Comparison of ENCODE assay signal across 26 cellular contexts in genomic region chr5:175813943-175814630, GRCh38. TPM values are rescaled to one million over a fixed set of nuclear protein-coding genes. Genes with fewer than 3 reads are reported as not detected.
DNase-seq lines count a peak whose midpoint lies in the region; ATAC-seq and TF ChIP-seq lines count a peak whose summit lies in the region.
"Had no signal": no experiment of that assay in that cellular context is flagged by ENCODE, and none has a peak within 500 bp of the region (broad histone marks: within the 10 kb centered on the region; RNA-seq: fewer than 3 reads in every experiment).

No MANE protein-coding gene starts in this region.

- H3K27ac ChIP-seq in breast epithelium (no peak overlapping the region), SJSA1 (peak overlapping the region; percentile 36)
- H3K27ac ChIP-seq: prostate gland, sigmoid colon had no signal

- DNase-seq in MCF 10A (ENCODE audit: unreplicated experiment) (peak; percentile 61), breast epithelium (ENCODE audit: low spot score in 2 of 2) (no peak), SJSA1 (ENCODE audit: low read depth in 1 of 2, low spot score in 2 of 2) (no peak), epithelial cell of esophagus (ENCODE audit: low read depth) (peak; percentile 9), NAMALWA (ENCODE audit: low spot score) (no peak), T-helper 17 cell (no peak), HT-29 (ENCODE audit: low spot score) (no peak)
- DNase-seq in central memory CD4-positive, alpha-beta T cell, result no peak
- DNase-seq: activated CD4-positive, alpha-beta T cell treated with anti-CD3 and anti-CD28 coated beads, Interleukin-2, amount 50 U/mL, for 48 hours; activated naive CD8-positive, alpha-beta T cell treated with anti-CD3 and anti-CD28 coated beads, Interleukin-2, amount 50 U/mL, for 24 hours; activated T-cell treated with anti-CD3 and anti-CD28 coated beads, Interleukin-2, amount 50 U/mL, for 72 hours; cerebellar nuclear complex; left cardiac atrium; mucosa of descending colon; natural killer cell; NCI-H1436; NCI-H2081 treated with DMSO at 0.1 percent for 48 hours; sigmoid colon; stimulated activated CD4-positive, alpha-beta T cell treated with anti-CD3 and anti-CD28 coated beads, Interleukin-4, amount 100 ng/mL, for 4 hours had no signal

- TF ChIP-seq CTCF in MCF 10A (IDR thresholded peaks at IDR 0.05; ENCODE audit: unreplicated experiment) (no peak), breast epithelium (IDR thresholded peaks at IDR 0.05) (no peak), epithelial cell of esophagus (IDR thresholded peaks at IDR 0.05; ENCODE audit: insufficient read depth, low read depth, low read length, missing control alignments) (no peak)

- H3K4me3 ChIP-seq in breast epithelium, result no peak overlapping the region
- H3K4me3 ChIP-seq in SJSA1, result no peak overlapping the region
- no peak overlapping the region for H3K4me3 ChIP-seq in epithelial cell of esophagus (ENCODE audit: low read length)
- H3K4me3 ChIP-seq: mucosa of descending colon, prostate gland, sigmoid colon had no signal

- H3K27ac Mint-ChIP-seq in MCF 10A (ENCODE audit: low read depth, unreplicated experiment), result peak overlapping the region; percentile 81
- no peak overlapping the region for H3K27ac Mint-ChIP-seq in T-helper 17 cell
- H3K27ac Mint-ChIP-seq: activated naive CD8-positive, alpha-beta T cell treated with anti-CD3 and anti-CD28 coated beads, Interleukin-2, amount 50 U/mL, for 24 hours; activated T-cell treated with anti-CD3 and anti-CD28 coated beads, Interleukin-2, amount 50 U/mL, for 72 hours; natural killer cell; type B pancreatic cell had no signal

- no peaks in the 10 kb centered on the region for H3K4me1 ChIP-seq in breast epithelium
- H3K4me1 ChIP-seq in SJSA1 (replicated peaks), result peaks cover 42% of the 10 kb centered on the region
- H3K4me1 ChIP-seq: prostate gland, sigmoid colon had no signal

- H3K4me3 Mint-ChIP-seq in MCF 10A (ENCODE audit: unreplicated experiment) (peak overlapping the region; percentile 28), T-helper 17 cell (no peak overlapping the region)
- H3K4me3 Mint-ChIP-seq: activated naive CD8-positive, alpha-beta T cell treated with anti-CD3 and anti-CD28 coated beads, Interleukin-2, amount 50 U/mL, for 24 hours; activated T-cell treated with anti-CD3 and anti-CD28 coated beads, Interleukin-2, amount 50 U/mL, for 72 hours; CD14-positive monocyte; natural killer cell; type B pancreatic cell had no signal

- H3K9me3 ChIP-seq in breast epithelium, result no peaks in the 10 kb centered on the region
- no peaks in the 10 kb centered on the region for H3K9me3 ChIP-seq in SJSA1 (replicated peaks)
- no peaks in the 10 kb centered on the region for H3K9me3 ChIP-seq in T-helper 17 cell (ENCODE audit: control insufficient read depth, low read length, poor library complexity, severe bottlenecking)
- H3K9me3 ChIP-seq: mucosa of descending colon, prostate gland, sigmoid colon had no signal

- H3K27me3 Mint-ChIP-seq in MCF 10A (ENCODE audit: insufficient read depth, unreplicated experiment), result no peaks in the 10 kb centered on the region
- H3K27me3 Mint-ChIP-seq in T-helper 17 cell, result peaks cover 46% of the 10 kb centered on the region

- no peaks in the 10 kb centered on the region for H3K9me3 Mint-ChIP-seq in MCF 10A (ENCODE audit: unreplicated experiment)
- H3K9me3 Mint-ChIP-seq: activated naive CD8-positive, alpha-beta T cell treated with anti-CD3 and anti-CD28 coated beads, Interleukin-2, amount 50 U/mL, for 24 hours; activated T-cell treated with anti-CD3 and anti-CD28 coated beads, Interleukin-2, amount 50 U/mL, for 72 hours; CD14-positive monocyte; natural killer cell; type B pancreatic cell had no signal

- H3K4me1 Mint-ChIP-seq in MCF 10A (ENCODE audit: insufficient read depth, unreplicated experiment) (peaks cover 44% of the 10 kb centered on the region), T-helper 17 cell (peaks cover 2% of the 10 kb centered on the region)
- H3K4me1 Mint-ChIP-seq: activated naive CD8-positive, alpha-beta T cell treated with anti-CD3 and anti-CD28 coated beads, Interleukin-2, amount 50 U/mL, for 24 hours; CD14-positive monocyte; natural killer cell had no signal

- intact Hi-C loops in MCF 10A (cut with micrococcal nuclease), result loop anchor here (2.0 to 10.0 kb wide), 3 partner anchors 17 to 571 kb away; partner anchors contain the start of genes HIGD2A and NOP16
- intact Hi-C loops in breast epithelium (cut with DNase I; ENCODE audit: low total_unique reads), result no loop called here

- no peaks in the 10 kb centered on the region for H3K36me3 ChIP-seq in breast epithelium
- H3K36me3 ChIP-seq in SJSA1, result no peaks in the 10 kb centered on the region
- H3K36me3 ChIP-seq: prostate gland, sigmoid colon had no signal

- CTCF ChIA-PET in MCF 10A (lab: Yijun Ruan, JAX), result interaction anchor here (0.6 to 1.7 kb wide), 5 partner anchors 12 to 1398 kb away, joined by 3 to 7 read pairs (median 3); no protein-coding TSS in a partner anchor

- no peak for TF ChIP-seq POLR2A in breast epithelium (IDR thresholded peaks at IDR 0.05)

- peaks cover 0 to 14% of the 10 kb centered on the region in 2 donors for H3K27me3 ChIP-seq in breast epithelium
- no peaks in the 10 kb centered on the region for H3K27me3 ChIP-seq in SJSA1 (replicated peaks)

- no TSS peak for BruUV-seq in MCF 10A (replicated peaks; lab: Mats Ljungman, UMichigan)

- POLR2A ChIA-PET in MCF 10A (lab: Yijun Ruan, JAX), result interaction anchor here (0.7 to 1.6 kb wide), 3 partner anchors 11 to 35 kb away, joined by 3 to 4 read pairs (median 3); no protein-coding TSS in a partner anchor

- H3K36me3 Mint-ChIP-seq in MCF 10A (ENCODE audit: insufficient read depth, unreplicated experiment) (no peaks in the 10 kb centered on the region), T-helper 17 cell (ENCODE audit: low read depth) (peaks cover 9% of the 10 kb centered on the region)
- H3K36me3 Mint-ChIP-seq: CD14-positive monocyte, natural killer cell, type B pancreatic cell had no signal

- no peak for ATAC-seq in T-helper 17 cell
- ATAC-seq: activated CD4-positive, CD25-positive, alpha-beta regulatory T cell treated with anti-CD3 and anti-CD28 coated beads, Interleukin-2, amount 50 U/mL, for 24 hours; activated naive CD8-positive, alpha-beta T cell treated with anti-CD3 and anti-CD28 coated beads, Interleukin-2, amount 50 U/mL, for 24 hours; activated T-cell treated with anti-CD3 and anti-CD28 coated beads, Interleukin-2, amount 50 U/mL, for 72 hours; left cardiac atrium; mucosa of descending colon; natural killer cell had no signal

RNA-seq across cellular contexts. Expression of gene CPLX2, which starts 57.3 kb away (rescaled TPM):
- total RNA-seq in MCF 10A (2022), result not detected in 2 replicates
- not detected for total RNA-seq in breast epithelium
- total RNA-seq in SJSA1 (2014; rRNA removed; shearing (Covaris generic)), result not detected in 2 replicates
- total RNA-seq in T-helper 17 cell, result not detected
- 0.03 TPM in 1 of 2 replicates, not detected in the other for total RNA-seq in HT-29 (2014; rRNA removed; shearing (Covaris generic))
- total RNA-seq: activated T-cell treated with anti-CD3 and anti-CD28 coated beads, Interleukin-2, amount 50 U/mL, for 72 hours; dermis microvascular lymphatic vessel endothelial cell; left cardiac atrium; lung microvascular endothelial cell; natural killer cell; T-helper 1 cell treated with Interleukin-12 subunit alpha and Interleukin-12 subunit beta and Interleukin-4 antibody, amounts not matched to agents 30 ng/mL and 1 ng/mL, for 36 hours had no signal

Comparison
In these comparisons a context has a peak if more than half of its experiments do, and no peak if none do; other contexts are left out.
1. DNase-seq: peak in MCF 10A (single experiment) and epithelial cell of esophagus (single experiment); none in breast epithelium (0 of 2), SJSA1 (0 of 2), NAMALWA (single experiment), central memory CD4-positive, alpha-beta T cell (single experiment), T-helper 17 cell (0 of 3) and HT-29 (single experiment).